Comparison of ENCODE assay signal across 11 cellular contexts in genomic region chrX:48532201-48532600, GRCh38. TPM values are rescaled to one million over a fixed set of nuclear protein-coding genes. Genes with fewer than 3 reads are reported as not detected.
DNase-seq lines count a peak whose midpoint lies in the region; ATAC-seq and TF ChIP-seq lines count a peak whose summit lies in the region.
"Had no signal": no experiment of that assay in that cellular context is flagged by ENCODE, and none has a peak within 500 bp of the region (broad histone marks: within the 10 kb centered on the region; RNA-seq: fewer than 3 reads in every experiment).

No MANE protein-coding gene starts in this region.

- H3K9me3 Mint-ChIP-seq in activated CD4-positive, alpha-beta T cell treated with anti-CD3 and anti-CD28 coated beads, Interleukin-2, amount 10 ng/mL, durations not matched to agents 7 days and 5 days, result no peaks in the 10 kb centered on the region
- H3K9me3 Mint-ChIP-seq: naive thymus-derived CD8-positive, alpha-beta T cell had no signal

- peaks cover 20% of the 10 kb centered on the region for H3K4me1 Mint-ChIP-seq in activated CD4-positive, alpha-beta T cell treated with anti-CD3 and anti-CD28 coated beads, Interleukin-2, amount 10 ng/mL, durations not matched to agents 7 days and 5 days
- peaks cover 8% of the 10 kb centered on the region for H3K4me1 Mint-ChIP-seq in T-helper 17 cell

- peaks cover 0 to 8% of the 10 kb centered on the region in 2 donors for H3K36me3 ChIP-seq in esophagus (ENCODE audit: control insufficient read depth in 2 of 2, insufficient read depth in 2 of 2, low read length in 1 of 2)
- H3K36me3 ChIP-seq in testis (ENCODE audit: low read depth, missing control alignments), result no peaks in the 10 kb centered on the region

- H3K27me3 Mint-ChIP-seq in activated CD4-positive, alpha-beta T cell treated with anti-CD3 and anti-CD28 coated beads, Interleukin-2, amount 10 ng/mL, durations not matched to agents 7 days and 5 days, result no peaks in the 10 kb centered on the region
- no peaks in the 10 kb centered on the region for H3K27me3 Mint-ChIP-seq in T-helper 17 cell
- H3K27me3 Mint-ChIP-seq: naive thymus-derived CD8-positive, alpha-beta T cell had no signal

- intact Hi-C loops in testis (cut with DNase I; ENCODE audit: low total_unique reads), result no loop called here

- CTCF ChIA-PET in activated CD4-positive, alpha-beta T cell treated with anti-CD3 and anti-CD28 coated beads, Interleukin-2, amount 10 ng/mL, durations not matched to agents 7 days and 5 days (lab: Charles Lee), result no interaction called here

- H3K4me1 ChIP-seq in esophagus (ENCODE audit: control insufficient read depth in 2 of 2, insufficient read depth in 2 of 2, low read length in 1 of 2) (no peaks in the 10 kb centered on the region), testis (no peaks in the 10 kb centered on the region)
- H3K4me1 ChIP-seq: esophagus muscularis mucosa had no signal

- no peak for DNase-seq in activated CD4-positive, alpha-beta T cell treated with anti-CD3 and anti-CD28 coated beads, Interleukin-2, amount 10 ng/mL, durations not matched to agents 7 days and 5 days
- no peak for DNase-seq in activated CD4-positive, alpha-beta T cell treated with anti-CD3 and anti-CD28 coated beads for 1 hour
- DNase-seq in T-helper 17 cell, result no peak
- DNase-seq in testis, result no peak
- no peak for DNase-seq in middle frontal gyrus (ENCODE audit: extremely low spot score, low spot score)
- DNase-seq in RKO (ENCODE audit: low spot score), result no peak
- DNase-seq: naive thymus-derived CD8-positive, alpha-beta T cell; T-helper 9 cell had no signal

- H3K4me3 ChIP-seq in esophagus (ENCODE audit: low read depth in 1 of 2, low read length in 2 of 2) (no peak overlapping the region), skin epidermis (no peak overlapping the region), testis (no peak overlapping the region)
- H3K4me3 ChIP-seq: esophagus muscularis mucosa had no signal

- peak overlapping the region; percentile 57 for H3K27ac Mint-ChIP-seq in activated CD4-positive, alpha-beta T cell treated with anti-CD3 and anti-CD28 coated beads, Interleukin-2, amount 10 ng/mL, durations not matched to agents 7 days and 5 days
- peak overlapping the region; percentile 72 for H3K27ac Mint-ChIP-seq in T-helper 17 cell

- TF ChIP-seq POLR2A in testis (IDR thresholded peaks at IDR 0.05), result no peak

- ATAC-seq in T-helper 17 cell, result no peak
- ATAC-seq: naive thymus-derived CD8-positive, alpha-beta T cell had no signal

- H3K36me3 Mint-ChIP-seq in activated CD4-positive, alpha-beta T cell treated with anti-CD3 and anti-CD28 coated beads, Interleukin-2, amount 10 ng/mL, durations not matched to agents 7 days and 5 days (ENCODE audit: low read depth), result peaks cover 33% of the 10 kb centered on the region
- peaks cover 2% of the 10 kb centered on the region for H3K36me3 Mint-ChIP-seq in T-helper 17 cell (ENCODE audit: low read depth)

- H3K9me3 ChIP-seq in T-helper 17 cell (ENCODE audit: control insufficient read depth, low read length, poor library complexity, severe bottlenecking), result no peaks in the 10 kb centered on the region
- H3K9me3 ChIP-seq in esophagus (ENCODE audit: control insufficient read depth in 2 of 2, insufficient read depth in 1 of 2, low read depth in 1 of 2, low read length in 1 of 2), result peaks cover 0 to 4% of the 10 kb centered on the region in 2 donors
- H3K9me3 ChIP-seq in testis, result no peaks in the 10 kb centered on the region
- H3K9me3 ChIP-seq: esophagus muscularis mucosa had no signal

- WGBS in esophagus, 2 donors, result 60 to 69% methylated on average over 1 of the region's 1 CpG
- WGBS in testis, 2 donors, result 100% methylated on average over 1 of the region's 1 CpG; no CpG with 5 or more reads in 1 of the 2 donors

- H3K27me3 ChIP-seq in esophagus (ENCODE audit: control insufficient read depth in 1 of 2, insufficient read depth in 2 of 2, low read length in 2 of 2) (no peaks in the 10 kb centered on the region), testis (no peaks in the 10 kb centered on the region)
- H3K27me3 ChIP-seq: esophagus muscularis mucosa had no signal

- H3K27ac ChIP-seq in esophagus (ENCODE audit: low read depth in 2 of 2, low read length in 1 of 2), result peak overlapping the region; percentile 81 to 93
- peak overlapping the region in 20 of 21 experiments; percentile 22 to 88 (median 66) for H3K27ac ChIP-seq in skin epidermis
- no peak overlapping the region for H3K27ac ChIP-seq in testis

- no peak overlapping the region for H3K4me3 Mint-ChIP-seq in activated CD4-positive, alpha-beta T cell treated with anti-CD3 and anti-CD28 coated beads, Interleukin-2, amount 10 ng/mL, durations not matched to agents 7 days and 5 days
- H3K4me3 Mint-ChIP-seq in T-helper 17 cell, result no peak overlapping the region
- H3K4me3 Mint-ChIP-seq: naive thymus-derived CD8-positive, alpha-beta T cell had no signal

- POLR2A ChIA-PET in activated CD4-positive, alpha-beta T cell treated with anti-CD3 and anti-CD28 coated beads, Interleukin-2, amount 10 ng/mL, durations not matched to agents 7 days and 5 days (lab: Charles Lee), result no interaction called here

- no peak for TF ChIP-seq CTCF in testis (IDR thresholded peaks at IDR 0.05)

RNA-seq across cellular contexts. Expression of gene TBC1D25, which starts 7.3 kb away (rescaled TPM):
- 10 to 100 TPM; 19.5 to 20.4 TPM for total RNA-seq in activated CD4-positive, alpha-beta T cell treated with anti-CD3 and anti-CD28 coated beads, Interleukin-2, amount 10 ng/mL, durations not matched to agents 7 days and 5 days
- total RNA-seq in T-helper 17 cell (10 to 100 TPM; 23.2 to 31.3 TPM), testis (10 to 100 TPM; 27.3 to 36.1 TPM)
- polyA plus RNA-seq in esophagus (1 to 10 TPM; 5.1 to 6.9 TPM), testis (ENCODE audit: insufficient read depth, low read depth, low replicate concordance) (19.3 TPM)

RNA-seq across cellular contexts. Expression of gene EBP, which starts 10.6 kb away (rescaled TPM):
- total RNA-seq in activated CD4-positive, alpha-beta T cell treated with anti-CD3 and anti-CD28 coated beads, Interleukin-2, amount 10 ng/mL, durations not matched to agents 7 days and 5 days, result 100 to 1,000 TPM; 246 to 251 TPM
- total RNA-seq in T-helper 17 cell (10 to 100 TPM; 43.9 to 53.6 TPM), testis (10 to 100 TPM; 30.4 to 61.0 TPM)
- polyA plus RNA-seq in esophagus (100 to 1,000 TPM; 151 to 179 TPM), testis (ENCODE audit: insufficient read depth, low read depth, low replicate concordance) (48.8 TPM)

RNA-seq across cellular contexts. Expression of gene PORCN, which starts 23.4 kb away (rescaled TPM):
- total RNA-seq in activated CD4-positive, alpha-beta T cell treated with anti-CD3 and anti-CD28 coated beads, Interleukin-2, amount 10 ng/mL, durations not matched to agents 7 days and 5 days, result 10 to 100 TPM; 12.5 to 13.3 TPM
- total RNA-seq in T-helper 17 cell (10 to 100 TPM; 13.3 to 18.0 TPM), testis (100 to 1,000 TPM in 1 of 2 donors, 10 to 100 TPM in 1; 58.7 to 110 TPM)
- polyA plus RNA-seq in esophagus (10 to 100 TPM; 15.6 to 16.8 TPM), testis (ENCODE audit: insufficient read depth, low read depth, low replicate concordance) (25.0 TPM)

RNA-seq across cellular contexts. Expression of gene RBM3, which starts 42.1 kb away (rescaled TPM):
- total RNA-seq in activated CD4-positive, alpha-beta T cell treated with anti-CD3 and anti-CD28 coated beads, Interleukin-2, amount 10 ng/mL, durations not matched to agents 7 days and 5 days, result 100 to 1,000 TPM; 270 to 289 TPM
- total RNA-seq in T-helper 17 cell, result 100 to 1,000 TPM; 319 to 380 TPM
- polyA plus RNA-seq in esophagus, result 100 to 1,000 TPM; 134 to 205 TPM
- 100 to 1,000 TPM; 121 to 167 TPM for total RNA-seq in testis
- 214 TPM for polyA plus RNA-seq in testis (ENCODE audit: insufficient read depth, low read depth, low replicate concordance)

RNA-seq across cellular contexts. Expression of gene FTSJ1, which starts 56.2 kb away (rescaled TPM):
- 10 to 100 TPM; 59.5 to 60.2 TPM for total RNA-seq in activated CD4-positive, alpha-beta T cell treated with anti-CD3 and anti-CD28 coated beads, Interleukin-2, amount 10 ng/mL, durations not matched to agents 7 days and 5 days
- total RNA-seq in T-helper 17 cell, result 10 to 100 TPM; 59.9 to 70.1 TPM
- 10 to 100 TPM; 31.1 to 36.3 TPM for polyA plus RNA-seq in esophagus
- total RNA-seq in testis, result 10 to 100 TPM; 46.4 to 50.9 TPM
- polyA plus RNA-seq in testis (ENCODE audit: insufficient read depth, low read depth, low replicate concordance), result 38.0 TPM

Comparison
In these comparisons a context has a peak if more than half of its experiments do, and no peak if none do; other contexts are left out.
1. H3K27ac ChIP-seq: peak in esophagus (2 of 2) and skin epidermis (20 of 21); none in testis (0 of 2).